In the genomic region with DNA sequence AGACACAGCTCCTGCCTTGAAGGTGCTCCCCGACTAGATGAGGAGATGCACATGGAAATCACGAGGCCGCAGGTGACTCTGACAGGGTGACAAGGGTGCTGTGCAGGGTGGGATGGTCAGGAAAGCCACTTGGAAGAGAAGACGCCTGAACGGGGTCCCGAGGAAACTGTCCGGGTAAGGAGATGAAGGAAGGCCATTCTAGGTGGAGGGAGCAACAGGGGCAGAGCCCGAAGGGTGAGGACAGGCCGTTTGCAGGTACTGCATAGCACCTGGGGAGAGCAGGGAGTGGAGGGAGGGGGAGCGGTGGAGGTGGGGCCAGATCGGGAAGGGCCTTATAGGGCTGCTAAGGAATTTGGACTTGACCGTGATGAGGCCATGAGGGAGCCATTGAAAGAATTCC, we compare ENCODE assay signal across 1 cellular context.
TF ChIP-seq lines count a peak whose summit lies in the region.

No MANE protein-coding gene starts in this region.

TF ChIP-seq in H1, 55 proteins besides CTCF, POLR2A, EP300 and RAD21:
- TF ChIP-seq SIN3A (conservative IDR thresholded peaks at IDR 0.05 in 1 of 2, IDR thresholded peaks at IDR 0.05 in 1 of 2; ENCODE audit: low read depth in 1 of 2, low read length in 2 of 2) = no peak
- TF ChIP-seq, protein P1, sequence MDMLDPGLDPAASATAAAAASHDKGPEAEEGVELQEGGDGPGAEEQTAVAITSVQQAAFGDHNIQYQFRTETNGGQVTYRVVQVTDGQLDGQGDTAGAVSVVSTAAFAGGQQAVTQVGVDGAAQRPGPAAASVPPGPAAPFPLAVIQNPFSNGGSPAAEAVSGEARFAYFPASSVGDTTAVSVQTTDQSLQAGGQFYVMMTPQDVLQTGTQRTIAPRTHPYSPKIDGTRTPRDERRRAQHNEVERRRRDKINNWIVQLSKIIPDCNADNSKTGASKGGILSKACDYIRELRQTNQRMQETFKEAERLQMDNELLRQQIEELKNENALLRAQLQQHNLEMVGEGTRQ (IDR thresholded peaks at IDR 0.05; ENCODE audit: low read length) = no peak
- TF ChIP-seq SUZ12 (IDR thresholded peaks at IDR 0.05; ENCODE audit: low read length) = no peak
- no peak for TF ChIP-seq CREB1 (IDR thresholded peaks at IDR 0.05)
- TF ChIP-seq TEAD4 (IDR thresholded peaks at IDR 0.05; ENCODE audit: low read depth, low read length) = no peak
- no peak for TF ChIP-seq BRCA1 (IDR thresholded peaks at IDR 0.05; ENCODE audit: low read depth, low read length)
